In genomic region chr1:16623773-16624719, GRCh38 we compare ENCODE assay signal across 8 cellular contexts. TPM values are rescaled to one million over a fixed set of nuclear protein-coding genes. Genes with fewer than 3 reads are reported as not detected.
DNase-seq lines count a peak whose midpoint lies in the region; ATAC-seq, FAIRE-seq and TF ChIP-seq lines count a peak whose summit lies in the region.
"Not testable (repeated sequence)": the region's sequence is repeated elsewhere in the genome, so short reads cannot be mapped to it uniquely, and the experiment has no call there.

No MANE protein-coding gene starts in this region.

- H3K27ac ChIP-seq in coronary artery, result not testable (repeated sequence)
- H3K27ac ChIP-seq in keratinocyte (ENCODE audit: control insufficient read depth, insufficient read depth, low read length), result peak overlapping the region; percentile 84

- dilution Hi-C loops in keratinocyte (cut with MboI; ENCODE audit: extremely low pct_ligation_motif_present, low sequenced_read_pairs), result not testable (repeated sequence)

- H3K4me2 ChIP-seq in keratinocyte (ENCODE audit: control insufficient read depth, extremely low read depth, insufficient read depth, low read depth, low read length), result peak overlapping the region; percentile 79

- not testable (repeated sequence) for H3K4me3 Mint-ChIP-seq in activated CD8-positive, alpha-beta memory T cell treated with anti-CD3 and anti-CD28 coated beads, Interleukin-2, amount 10 ng/mL, durations not matched to agents 7 days and 5 days; osteocyte (ENCODE audit: unreplicated experiment); type B pancreatic cell

- H3K9me3 Mint-ChIP-seq in activated CD8-positive, alpha-beta memory T cell treated with anti-CD3 and anti-CD28 coated beads, Interleukin-2, amount 10 ng/mL, durations not matched to agents 7 days and 5 days (ENCODE audit: low read depth); osteocyte (ENCODE audit: unreplicated experiment); type B pancreatic cell: not testable (repeated sequence)

- ATAC-seq in activated CD8-positive, alpha-beta memory T cell treated with anti-CD3 and anti-CD28 coated beads, Interleukin-2, amount 10 ng/mL, durations not matched to agents 7 days and 5 days, result not testable (repeated sequence)

- not testable (repeated sequence) for FAIRE-seq in keratinocyte (lab: Jason Lieb, UNC)

- H3K9ac ChIP-seq in keratinocyte (ENCODE audit: control insufficient read depth, extremely low read depth, insufficient read depth, low read length), result peak overlapping the region; percentile 68

- CTCF ChIA-PET in activated CD8-positive, alpha-beta memory T cell treated with anti-CD3 and anti-CD28 coated beads, Interleukin-2, amount 10 ng/mL, durations not matched to agents 7 days and 5 days (lab: Charles Lee), result interaction anchor here (0.6 to 2.2 kb wide), 10 partner anchors 8 to 103 kb away, joined by 3 to 20 read pairs (median 4); partner anchors contain the start of gene NBPF1

- H3K27me3 ChIP-seq in keratinocyte (ENCODE audit: control insufficient read depth, extremely low read depth, insufficient read depth, low read length), result not testable (repeated sequence)

- H3K36me3 ChIP-seq in keratinocyte (ENCODE audit: control insufficient read depth in 2 of 2, extremely low read depth in 1 of 2, insufficient read depth in 2 of 2, low read length in 2 of 2), result peaks cover 18 to 23% of the 10 kb centered on the region in 2 experiments

- not testable (repeated sequence) for H2AFZ ChIP-seq in keratinocyte (ENCODE audit: control insufficient read depth, low read length)

- not testable (repeated sequence) for H3K36me3 Mint-ChIP-seq in activated CD8-positive, alpha-beta memory T cell treated with anti-CD3 and anti-CD28 coated beads, Interleukin-2, amount 10 ng/mL, durations not matched to agents 7 days and 5 days
- H3K36me3 Mint-ChIP-seq in osteocyte (ENCODE audit: unreplicated experiment), result peaks cover 25% of the 10 kb centered on the region
- peaks cover 17% of the 10 kb centered on the region for H3K36me3 Mint-ChIP-seq in type B pancreatic cell

- H3K4me1 ChIP-seq in keratinocyte (ENCODE audit: control insufficient read depth, extremely low read depth, insufficient read depth, low read length), result peaks cover 38% of the 10 kb centered on the region

- not testable (repeated sequence) for H3K27ac Mint-ChIP-seq in activated CD8-positive, alpha-beta memory T cell treated with anti-CD3 and anti-CD28 coated beads, Interleukin-2, amount 10 ng/mL, durations not matched to agents 7 days and 5 days; osteocyte (ENCODE audit: unreplicated experiment); type B pancreatic cell

- peaks cover 27% of the 10 kb centered on the region for H4K20me1 ChIP-seq in keratinocyte (ENCODE audit: control insufficient read depth, extremely low read depth, insufficient read depth, low read length)

- H3K9me1 ChIP-seq in keratinocyte (ENCODE audit: control insufficient read depth, extremely low read depth, insufficient read depth, low read length), result not testable (repeated sequence)

- not testable (repeated sequence) for H3K27me3 Mint-ChIP-seq in activated CD8-positive, alpha-beta memory T cell treated with anti-CD3 and anti-CD28 coated beads, Interleukin-2, amount 10 ng/mL, durations not matched to agents 7 days and 5 days; osteocyte (ENCODE audit: unreplicated experiment); type B pancreatic cell

- H3K4me3 ChIP-seq in coronary artery, result not testable (repeated sequence)
- H3K4me3 ChIP-seq in keratinocyte (ENCODE audit: control insufficient read depth in 2 of 3, extremely low read depth in 1 of 3, insufficient read depth in 2 of 3, low read depth in 1 of 3, low read length in 3 of 3), result peak overlapping the region in 2 of 3 experiments; percentile 23 to 33

- not testable (repeated sequence) for H3K9me3 ChIP-seq in keratinocyte (ENCODE audit: control insufficient read depth, low read depth, low read length)

- not testable (repeated sequence) for H3K4me1 Mint-ChIP-seq in activated CD8-positive, alpha-beta memory T cell treated with anti-CD3 and anti-CD28 coated beads, Interleukin-2, amount 10 ng/mL, durations not matched to agents 7 days and 5 days; osteocyte (ENCODE audit: unreplicated experiment); type B pancreatic cell (ENCODE audit: unreplicated experiment)

- TF ChIP-seq CTCF in coronary artery (IDR thresholded peaks at IDR 0.05); keratinocyte (optimal IDR thresholded peaks at IDR 0.05 in 1 of 3, IDR thresholded peaks at IDR 0.05 in 1 of 3, conservative IDR thresholded peaks at IDR 0.05 in 1 of 3; ENCODE audit: extremely low read depth in 1 of 3, insufficient read depth in 2 of 3, low read length in 3 of 3); osteocyte (IDR thresholded peaks at IDR 0.05); type B pancreatic cell (conservative IDR thresholded peaks at IDR 0.05): not testable (repeated sequence)

- peak; percentile 84 for DNase-seq in DMS153 (lab: John Stamatoyannopoulos, UW)
- DNase-seq in NCI-H1105 (lab: John Stamatoyannopoulos, UW), result peak; percentile 100
- DNase-seq in NCI-H446 (lab: John Stamatoyannopoulos, UW), result peak; percentile 88 to 97
- peak; percentile 42 for DNase-seq in activated CD8-positive, alpha-beta memory T cell treated with anti-CD3 and anti-CD28 coated beads, Interleukin-2, amount 10 ng/mL, durations not matched to agents 7 days and 5 days
- peak; percentile 88 for DNase-seq in coronary artery (ENCODE audit: low spot score)
- DNase-seq in keratinocyte (ENCODE audit: low read depth, low spot score), result peak; percentile 99
- peak; percentile 90 for DNase-seq in osteocyte (ENCODE audit: extremely low spot score, unreplicated experiment)
- peak; percentile 89 for DNase-seq in type B pancreatic cell (ENCODE audit: extremely low spot score, unreplicated experiment)

- H3K79me2 ChIP-seq in keratinocyte (ENCODE audit: control insufficient read depth, insufficient read depth, low read length), result not testable (repeated sequence)

RNA-seq across cellular contexts. Expression of gene NBPF1, which starts 10.7 kb away (rescaled TPM):
- 1 to 10 TPM; 2.8 to 3.1 TPM for total RNA-seq in activated CD8-positive, alpha-beta memory T cell treated with anti-CD3 and anti-CD28 coated beads, Interleukin-2, amount 10 ng/mL, durations not matched to agents 7 days and 5 days
- polyA plus RNA-seq in keratinocyte, result 12.8 to 16.4 TPM (median 14.2 TPM) in 3 replicates
- 3.5 TPM for polyA plus RNA-seq in keratinocyte (2011; ENCODE audit: low read depth)
- 7.2 and 11.7 TPM in 2 replicates for polyA plus RNA-seq in keratinocyte (2011; cell fraction: cytosol; rRNA removed)
- 26.9 TPM in 2 replicates for polyA plus RNA-seq in keratinocyte (2011; cell fraction: nucleus; rRNA removed)
- 3.7 and 11.0 TPM in 2 replicates for polyA plus RNA-seq in keratinocyte (2012; ENCODE audit: low replicate concordance)
- 16.0 to 24.8 TPM (median 19.8 TPM) in 3 replicates for polyA minus RNA-seq in keratinocyte
- 6.1 TPM for polyA minus RNA-seq in keratinocyte (2011; cell fraction: cytosol; rRNA and poly(A)+ RNA removed)
- 26.5 and 55.5 TPM in 2 replicates for polyA minus RNA-seq in keratinocyte (2011; cell fraction: nucleus; rRNA and poly(A)+ RNA removed)
- total RNA-seq in osteocyte (50.1 and 55.6 TPM in 2 replicates), type B pancreatic cell (ENCODE audit: low replicate concordance) (39.1 and 97.5 TPM in 2 replicates)

RNA-seq across cellular contexts. Expression of gene RNU1-3, which starts 42.7 kb away (rescaled TPM):
- 1,000 to 10,000 TPM in 1 of 2 experiments, 100 to 1,000 TPM in 1; 922 to 3,744 TPM for total RNA-seq in activated CD8-positive, alpha-beta memory T cell treated with anti-CD3 and anti-CD28 coated beads, Interleukin-2, amount 10 ng/mL, durations not matched to agents 7 days and 5 days
- 66.0 to 67.0 TPM in 2 of 3 replicates, not detected in the other for polyA plus RNA-seq in keratinocyte
- polyA plus RNA-seq in keratinocyte (2011; ENCODE audit: low read depth), result not detected
- not detected in 2 replicates for polyA plus RNA-seq in keratinocyte (2011; cell fraction: cytosol; rRNA removed)
- polyA plus RNA-seq in keratinocyte (2011; cell fraction: nucleus; rRNA removed), result under 0.01 TPM in 2 replicates
- not detected in 2 replicates for polyA plus RNA-seq in keratinocyte (2012; ENCODE audit: low replicate concordance)
- polyA minus RNA-seq in keratinocyte, result 13,175 to 24,724 TPM (median 16,252 TPM) in 3 replicates
- polyA minus RNA-seq in keratinocyte (2011; cell fraction: cytosol; rRNA and poly(A)+ RNA removed), result 39,283 TPM
- 15,420 and 21,721 TPM in 2 replicates for polyA minus RNA-seq in keratinocyte (2011; cell fraction: nucleus; rRNA and poly(A)+ RNA removed)
- total RNA-seq in osteocyte (2,650 and 2,859 TPM in 2 replicates), type B pancreatic cell (ENCODE audit: low replicate concordance) (2,993 and 3,564 TPM in 2 replicates)

Comparison
In these comparisons a context has a peak if more than half of its experiments do, and no peak if none do; other contexts are left out.
1. DNase-seq: peak in every context shown above with its lines; median percentile 100 in NCI-H1105; 99 in keratinocyte; 92 in NCI-H446; 90 in osteocyte; 89 in type B pancreatic cell; 88 in coronary artery; 84 in DMS153; 42 in activated CD8-positive, alpha-beta memory T cell treated with anti-CD3 and anti-CD28 coated beads, Interleukin-2, amount 10 ng/mL, durations not matched to agents 7 days and 5 days.